Comparison of ENCODE assay signal across 28 cellular contexts in the genomic region with DNA sequence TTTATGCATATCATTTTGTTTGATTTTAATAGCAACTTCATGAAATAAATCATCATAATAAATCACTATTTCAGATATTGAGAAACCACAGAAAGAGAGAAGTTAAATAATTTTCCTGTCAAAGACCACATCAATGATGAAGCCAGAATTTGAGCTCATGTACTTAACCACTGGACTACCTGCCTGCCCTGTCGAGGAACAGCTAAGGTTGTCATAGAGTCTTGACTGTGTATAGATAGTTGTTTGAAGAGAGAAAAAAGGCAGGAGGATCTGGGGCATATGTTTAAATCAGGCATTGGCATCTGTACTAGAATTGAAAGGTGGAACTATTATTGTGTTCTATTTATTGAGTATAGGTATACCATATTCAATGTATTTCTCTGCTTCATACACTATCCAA. TPM values are rescaled to one million over a fixed set of nuclear protein-coding genes. Genes with fewer than 3 reads are reported as not detected.
DNase-seq lines count a peak whose midpoint lies in the region; ATAC-seq and TF ChIP-seq lines count a peak whose summit lies in the region.
"Had no signal": no experiment of that assay in that cellular context is flagged by ENCODE, and none has a peak within 500 bp of the region (broad histone marks: within the 10 kb centered on the region; RNA-seq: fewer than 3 reads in every experiment).

No MANE protein-coding gene starts in this region.

- H3K4me1 ChIP-seq in esophagus muscularis mucosa, result no peaks in the 10 kb centered on the region
- H3K4me1 ChIP-seq in subcutaneous abdominal adipose tissue (ENCODE audit: control insufficient read depth in 5 of 5, insufficient read depth in 5 of 5, low read length in 5 of 5), result peaks cover 3 to 41% (median 13%) of the 10 kb centered on the region in 5 donors
- peaks cover 0 to 23% (median 4%) of the 10 kb centered on the region in 4 donors for H3K4me1 ChIP-seq in transverse colon
- H3K4me1 ChIP-seq: BE2C had no signal

- H3K9me3 ChIP-seq in esophagus muscularis mucosa (no peaks in the 10 kb centered on the region), subcutaneous abdominal adipose tissue (ENCODE audit: control insufficient read depth in 5 of 5, low read length in 5 of 5) (no peaks in the 10 kb centered on the region), transverse colon (no peaks in the 10 kb centered on the region)
- H3K9me3 ChIP-seq: BE2C, BLaER1 had no signal

- no peak for DNase-seq in activated naive CD8-positive, alpha-beta T cell treated with anti-CD3 and anti-CD28 coated beads, Interleukin-2, amount 10 ng/mL, durations not matched to agents 7 days and 5 days
- no peak for DNase-seq in activated naive CD8-positive, alpha-beta T cell treated with anti-CD3 and anti-CD28 coated beads for 36 hours
- peak; percentile 55 for DNase-seq in SW480 (ENCODE audit: low spot score)
- DNase-seq in esophagus muscularis mucosa (ENCODE audit: extremely low spot score), result peak; percentile 50
- DNase-seq in transverse colon, result no peak
- DNase-seq: 8988T; ACHN; BE2C; C1 segment of cervical spinal cord; CD8-positive, alpha-beta memory T cell; COR-L47; DMS 273 treated with DMSO at 0.1 percent for 48 hours; DMS153; DMS53; DMS79; DND-41; EL; GF-D8 had no signal

- no peak for TF ChIP-seq POLR2A in esophagus muscularis mucosa (IDR thresholded peaks at IDR 0.05; ENCODE audit: low read depth)
- TF ChIP-seq POLR2A in transverse colon (IDR thresholded peaks at IDR 0.05), result no peak

- peaks cover 64% of the 10 kb centered on the region for H3K4me1 Mint-ChIP-seq in activated naive CD8-positive, alpha-beta T cell treated with anti-CD3 and anti-CD28 coated beads, Interleukin-2, amount 10 ng/mL, durations not matched to agents 7 days and 5 days
- peaks cover 27% of the 10 kb centered on the region for H3K4me1 Mint-ChIP-seq in activated naive CD8-positive, alpha-beta T cell treated with anti-CD3 and anti-CD28 coated beads for 36 hours

- H3K4me3 Mint-ChIP-seq in activated naive CD8-positive, alpha-beta T cell treated with anti-CD3 and anti-CD28 coated beads, Interleukin-2, amount 10 ng/mL, durations not matched to agents 7 days and 5 days, result peak overlapping the region; percentile 28
- H3K4me3 Mint-ChIP-seq in activated naive CD8-positive, alpha-beta T cell treated with anti-CD3 and anti-CD28 coated beads for 36 hours, result no peak overlapping the region
- H3K4me3 Mint-ChIP-seq: CD14-positive monocyte; CD4-positive, CD25-positive, alpha-beta regulatory T cell; CD8-positive, alpha-beta memory T cell had no signal

- POLR2A ChIA-PET in activated naive CD8-positive, alpha-beta T cell treated with anti-CD3 and anti-CD28 coated beads, Interleukin-2, amount 10 ng/mL, durations not matched to agents 7 days and 5 days (lab: Charles Lee), result interaction anchor here (1.9 kb wide), 1 partner anchor 29 kb away, joined by 4 read pairs; no protein-coding TSS in a partner anchor

- H3K36me3 ChIP-seq in esophagus muscularis mucosa, result no peaks in the 10 kb centered on the region
- no peaks in the 10 kb centered on the region for H3K36me3 ChIP-seq in subcutaneous abdominal adipose tissue (ENCODE audit: control insufficient read depth in 5 of 5, insufficient read depth in 5 of 5, low read length in 5 of 5)
- H3K36me3 ChIP-seq in transverse colon, result no peaks in the 10 kb centered on the region
- H3K36me3 ChIP-seq: BE2C, BLaER1 had no signal

- TF ChIP-seq EP300 in esophagus muscularis mucosa (IDR thresholded peaks at IDR 0.05), result no peak
- no peak for TF ChIP-seq EP300 in transverse colon (IDR thresholded peaks at IDR 0.05; ENCODE audit: low read depth)

- no peak overlapping the region for H3K27ac ChIP-seq in esophagus muscularis mucosa (replicated peaks in 1 of 4)
- H3K27ac ChIP-seq in subcutaneous abdominal adipose tissue (ENCODE audit: low read depth, low read length), result peak overlapping the region; percentile 44
- no peak overlapping the region for H3K27ac ChIP-seq in transverse colon
- H3K27ac ChIP-seq: BLaER1 had no signal

- in situ Hi-C loops in transverse colon (cut with MboI; ENCODE audit: low pct_ligation_motif_present in 1 of 4, low pct_unique_long_range_greater_than_20kb in 1 of 4, low sequenced_read_pairs in 3 of 4), result loop anchor here in 1 of 4 donors (25.0 kb wide), 1 partner anchor 416 kb away; no protein-coding TSS in a partner anchor

- peak overlapping the region; percentile 39 for H3K27ac Mint-ChIP-seq in activated naive CD8-positive, alpha-beta T cell treated with anti-CD3 and anti-CD28 coated beads, Interleukin-2, amount 10 ng/mL, durations not matched to agents 7 days and 5 days
- H3K27ac Mint-ChIP-seq in activated naive CD8-positive, alpha-beta T cell treated with anti-CD3 and anti-CD28 coated beads for 36 hours, result no peak overlapping the region
- H3K27ac Mint-ChIP-seq: CD14-positive monocyte; CD4-positive, CD25-positive, alpha-beta regulatory T cell; CD8-positive, alpha-beta memory T cell had no signal

- H3K27me3 ChIP-seq in esophagus muscularis mucosa (no peaks in the 10 kb centered on the region), subcutaneous abdominal adipose tissue (ENCODE audit: control insufficient read depth in 5 of 5, insufficient read depth in 4 of 5, low read length in 5 of 5) (no peaks in the 10 kb centered on the region), transverse colon (no peaks in the 10 kb centered on the region)
- H3K27me3 ChIP-seq: BE2C, BLaER1 had no signal

- 55% methylated on average over 1 of the region's 1 CpG for WGBS in esophagus muscularis mucosa
- 63 to 88% methylated on average over 1 of the region's 1 CpG for WGBS in transverse colon (ENCODE audit: low coverage in 1 of 2), 2 donors

- H3K4me3 ChIP-seq in esophagus muscularis mucosa, result no peak overlapping the region
- H3K4me3 ChIP-seq in subcutaneous abdominal adipose tissue (ENCODE audit: low read depth in 1 of 5, low read length in 5 of 5), result no peak overlapping the region
- H3K4me3 ChIP-seq in transverse colon, result no peak overlapping the region
- H3K4me3 ChIP-seq: BLaER1 had no signal

- H3K27me3 Mint-ChIP-seq in activated naive CD8-positive, alpha-beta T cell treated with anti-CD3 and anti-CD28 coated beads, Interleukin-2, amount 10 ng/mL, durations not matched to agents 7 days and 5 days, result peaks cover 10% of the 10 kb centered on the region
- peaks cover 16% of the 10 kb centered on the region for H3K27me3 Mint-ChIP-seq in activated naive CD8-positive, alpha-beta T cell treated with anti-CD3 and anti-CD28 coated beads for 36 hours
- H3K27me3 Mint-ChIP-seq: CD4-positive, alpha-beta memory T cell had no signal

- peak; percentile 35 for ATAC-seq in activated naive CD8-positive, alpha-beta T cell treated with anti-CD3 and anti-CD28 coated beads, Interleukin-2, amount 10 ng/mL, durations not matched to agents 7 days and 5 days (ENCODE audit: low read depth)
- ATAC-seq in GM19463 (IDR thresholded peaks at IDR 0.05; ENCODE audit: unreplicated experiment) (no peak), GM21423 (IDR thresholded peaks at IDR 0.05; ENCODE audit: unreplicated experiment) (no peak)

- H3K9me3 Mint-ChIP-seq in activated naive CD8-positive, alpha-beta T cell treated with anti-CD3 and anti-CD28 coated beads, Interleukin-2, amount 10 ng/mL, durations not matched to agents 7 days and 5 days, result no peaks in the 10 kb centered on the region
- no peaks in the 10 kb centered on the region for H3K9me3 Mint-ChIP-seq in activated naive CD8-positive, alpha-beta T cell treated with anti-CD3 and anti-CD28 coated beads for 36 hours
- H3K9me3 Mint-ChIP-seq: CD4-positive, alpha-beta memory T cell; CD4-positive, CD25-positive, alpha-beta regulatory T cell; CD8-positive, alpha-beta memory T cell had no signal

- intact Hi-C loops in esophagus muscularis mucosa (cut with DNase I) (no loop called here), transverse colon (cut with DNase I; ENCODE audit: low total_unique reads) (no loop called here)

- no peak overlapping the region for H3K9ac ChIP-seq in subcutaneous abdominal adipose tissue (ENCODE audit: low read length in 5 of 5)
- H3K9ac ChIP-seq: BLaER1 had no signal

- peaks cover 16% of the 10 kb centered on the region for H3K36me3 Mint-ChIP-seq in activated naive CD8-positive, alpha-beta T cell treated with anti-CD3 and anti-CD28 coated beads, Interleukin-2, amount 10 ng/mL, durations not matched to agents 7 days and 5 days
- no peaks in the 10 kb centered on the region for H3K36me3 Mint-ChIP-seq in activated naive CD8-positive, alpha-beta T cell treated with anti-CD3 and anti-CD28 coated beads for 36 hours
- H3K36me3 Mint-ChIP-seq: CD4-positive, alpha-beta memory T cell; CD4-positive, CD25-positive, alpha-beta regulatory T cell; CD8-positive, alpha-beta memory T cell had no signal

- no peak for TF ChIP-seq CTCF in esophagus muscularis mucosa (IDR thresholded peaks at IDR 0.05)
- no peak for TF ChIP-seq CTCF in transverse colon (IDR thresholded peaks at IDR 0.05)

RNA-seq across cellular contexts. Expression of a gene that starts 37.1 kb away (rescaled TPM):
- total RNA-seq in activated naive CD8-positive, alpha-beta T cell treated with anti-CD3 and anti-CD28 coated beads, Interleukin-2, amount 10 ng/mL, durations not matched to agents 7 days and 5 days, result 1 to 10 TPM; 1.4 to 2.1 TPM
- total RNA-seq in activated naive CD8-positive, alpha-beta T cell treated with anti-CD3 and anti-CD28 coated beads for 36 hours, result not detected
- total RNA-seq in esophagus muscularis mucosa (10 to 100 TPM in 3 of 4 donors, 1 to 10 TPM in 1; 9.9 to 14.6 (median 12.2) TPM), transverse colon (100 to 1,000 TPM in 3 of 4 donors, 10 to 100 TPM in 1; 36.8 to 430 (median 265) TPM)
- total RNA-seq: A673, Daoy had no signal

RNA-seq across cellular contexts. Expression of a gene that starts 51.7 kb away (rescaled TPM):
- total RNA-seq in activated naive CD8-positive, alpha-beta T cell treated with anti-CD3 and anti-CD28 coated beads, Interleukin-2, amount 10 ng/mL, durations not matched to agents 7 days and 5 days, result 1 to 10 TPM; 3.7 to 5.1 TPM
- total RNA-seq in activated naive CD8-positive, alpha-beta T cell treated with anti-CD3 and anti-CD28 coated beads for 36 hours, result under 1 TPM in 1 of 2 experiments, not detected in 1; 0.10 TPM
- total RNA-seq in esophagus muscularis mucosa (1 to 10 TPM in 1 of 4 donors, under 1 TPM in 3; 0.52 to 1.3 (median 0.85) TPM), transverse colon (100 to 1,000 TPM in 1 of 4 donors, 10 to 100 TPM in 2, under 1 TPM in 1; 1.00 to 152 (median 46.0) TPM)
- total RNA-seq: A673, Daoy, G401 had no signal

RNA-seq across cellular contexts. Expression of a gene that starts 52.1 kb away (rescaled TPM):
- total RNA-seq in activated naive CD8-positive, alpha-beta T cell treated with anti-CD3 and anti-CD28 coated beads, Interleukin-2, amount 10 ng/mL, durations not matched to agents 7 days and 5 days, result 10 to 100 TPM; 19.3 to 20.4 TPM
- total RNA-seq in activated naive CD8-positive, alpha-beta T cell treated with anti-CD3 and anti-CD28 coated beads for 36 hours, result 1 to 10 TPM in 1 of 2 experiments, under 1 TPM in 1; 0.97 to 1.5 TPM
- total RNA-seq in esophagus muscularis mucosa, result 1 to 10 TPM; 3.1 to 6.0 (median 4.4) TPM
- total RNA-seq in transverse colon, result 1 to 10 TPM in 2 of 4 donors, not detected in 2; 2.2 to 8.6 TPM
- total RNA-seq: A673, Daoy had no signal

Comparison
In these comparisons a context has a peak if more than half of its experiments do, and no peak if none do; other contexts are left out.
1. DNase-seq: peak in SW480 (single experiment) and esophagus muscularis mucosa (single experiment); none in activated naive CD8-positive, alpha-beta T cell treated with anti-CD3 and anti-CD28 coated beads, Interleukin-2, amount 10 ng/mL, durations not matched to agents 7 days and 5 days (single experiment), activated naive CD8-positive, alpha-beta T cell treated with anti-CD3 and anti-CD28 coated beads for 36 hours (single experiment) and transverse colon (single experiment).